ENCODE assay signal across 19 cellular contexts in the genomic region with DNA sequence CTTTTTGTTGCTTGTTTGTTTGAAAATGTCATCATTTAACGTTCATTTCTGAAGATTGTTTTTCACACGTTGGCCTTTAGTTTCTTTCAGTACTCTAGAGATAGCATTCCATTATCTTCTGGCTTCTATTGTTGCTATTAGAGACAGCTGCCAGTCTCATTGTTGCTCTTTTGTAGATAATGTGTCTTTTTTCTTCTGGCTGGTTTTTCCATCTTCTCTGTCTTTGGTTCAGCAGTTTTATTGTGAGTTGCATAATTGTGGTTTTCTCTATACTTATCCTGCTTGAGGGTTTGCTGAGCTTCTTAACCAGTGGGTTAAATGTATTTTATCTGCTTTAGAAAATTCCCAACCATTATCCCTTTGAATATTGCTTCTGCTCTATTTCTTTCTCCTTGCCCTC.
"Had no signal": no experiment of that assay in that cellular context is flagged by ENCODE, and none has a peak within 500 bp of the region (broad histone marks: within the 10 kb centered on the region; RNA-seq: fewer than 3 reads in every experiment).

No MANE protein-coding gene starts in this region.

- H3K4me3 ChIP-seq: right atrium auricular region, skin epidermis had no signal

- H3K36me3 ChIP-seq: right atrium auricular region had no signal

- DNase-seq: activated CD4-positive, alpha-beta T cell treated with anti-CD3 and anti-CD28 coated beads, Interleukin-2, amount 50 U/mL, for 1 hour; activated CD4-positive, CD25-positive, alpha-beta regulatory T cell treated with anti-CD3 and anti-CD28 coated beads, Interleukin-2, amount 50 U/mL, for 72 hours; activated CD8-positive, alpha-beta memory T cell treated with anti-CD3 and anti-CD28 coated beads, Interleukin-2, amount 50 U/mL, for 4 hours; activated naive CD4-positive, alpha-beta T cell treated with anti-CD3 and anti-CD28 coated beads for 36 hours; activated T-cell treated with anti-CD3 and anti-CD28 coated beads, Interleukin-2, amount 50 U/mL, for 4 hours; caudate nucleus; endodermal cell; foreskin keratinocyte; head of caudate nucleus; kidney; left ventricle myocardium superior; stimulated activated CD4-positive, alpha-beta T cell treated with anti-CD3 and anti-CD28 coated beads, Interleukin-15, amount 100 ng/mL, for 24 hours; stimulated activated CD4-positive, alpha-beta T cell treated with anti-CD3 and anti-CD28 coated beads, Interleukin-4, amount 100 ng/mL, for 1 hour; stimulated activated naive CD8-positive, alpha-beta T cell treated with anti-CD3 and anti-CD28 coated beads, Interleukin-15, amount 100 ng/mL, for 72 hours; T-helper 9 cell had no signal

- H3K27me3 ChIP-seq: foreskin keratinocyte, right atrium auricular region had no signal

- FAIRE-seq: colon had no signal

- H3K27ac ChIP-seq: foreskin keratinocyte, right atrium auricular region, skin epidermis, VCaP had no signal

- H3K9me3 ChIP-seq: right atrium auricular region had no signal

- ATAC-seq: activated T-cell treated with anti-CD3 and anti-CD28 coated beads, Interleukin-2, amount 50 U/mL, for 4 hours; foreskin keratinocyte; left ventricle myocardium superior; stimulated activated naive CD8-positive, alpha-beta T cell treated with anti-CD3 and anti-CD28 coated beads, Interleukin-15, amount 100 ng/mL, for 72 hours had no signal

- H3K4me1 ChIP-seq: foreskin keratinocyte, right atrium auricular region had no signal
